Comparison of ENCODE assay signal across 23 cellular contexts in genomic region chr1:214923516-214923915, GRCh38.
"Had no signal": no experiment of that assay in that cellular context is flagged by ENCODE, and none has a peak within 500 bp of the region (broad histone marks: within the 10 kb centered on the region; RNA-seq: fewer than 3 reads in every experiment).

No MANE protein-coding gene starts in this region.

- H3K9me3 ChIP-seq: ascending aorta, colonic mucosa, lower lobe of right lung, ovary, right lobe of liver, suprapubic skin, transverse colon, uterus had no signal

- ATAC-seq: activated CD4-positive, CD25-positive, alpha-beta regulatory T cell treated with anti-CD3 and anti-CD28 coated beads, Interleukin-2, amount 50 U/mL, for 24 hours; activated CD8-positive, alpha-beta T cell treated with anti-CD3 and anti-CD28 coated beads, Interleukin-2, amount 10 ng/mL, durations not matched to agents 7 days and 5 days; left colon; lower lobe of right lung; naive thymus-derived CD8-positive, alpha-beta T cell; right lobe of liver; stimulated activated naive CD8-positive, alpha-beta T cell treated with anti-CD3 and anti-CD28 coated beads, Interleukin-15, amount 100 ng/mL, for 72 hours had no signal

- H3K27me3 ChIP-seq: ascending aorta, colonic mucosa, ovary, right lobe of liver, suprapubic skin, transverse colon, uterus had no signal

- DNase-seq: activated CD4-positive, alpha-beta T cell treated with anti-CD3 and anti-CD28 coated beads, Interleukin-2, amount 10 ng/mL, durations not matched to agents 7 days and 5 days; activated CD8-positive, alpha-beta T cell treated with anti-CD3 and anti-CD28 coated beads, Interleukin-2, amount 10 ng/mL, durations not matched to agents 7 days and 5 days; activated effector memory CD4-positive, alpha-beta T cell treated with Interleukin-2 at 50 U/mL for 16 hours; activated naive CD4-positive, alpha-beta T cell treated with anti-CD3 and anti-CD28 coated beads, Interleukin-2, amount 50 U/mL, for 16 hours; activated T-cell treated with anti-CD3 and anti-CD28 coated beads, Interleukin-2, amount 50 U/mL, for 24 hours; colonic mucosa; hypothalamus; islet precursor cell; left colon; lower lobe of right lung; naive thymus-derived CD8-positive, alpha-beta T cell; ovary; right lobe of liver; small intestine; stimulated activated CD4-positive, alpha-beta T cell treated with anti-CD3 and anti-CD28 coated beads, Interleukin-15, amount 100 ng/mL, for 24 hours; stimulated activated CD4-positive, alpha-beta T cell treated with anti-CD3 and anti-CD28 coated beads, Interleukin-2, amount 100 ng/mL, for 48 hours; stimulated activated naive CD8-positive, alpha-beta T cell treated with anti-CD3 and anti-CD28 coated beads, Interleukin-15, amount 100 ng/mL, for 72 hours; transverse colon; uterus had no signal

- FAIRE-seq: frontal cortex, small intestine had no signal

- H3K4me3 ChIP-seq: ascending aorta, colonic mucosa, lower lobe of right lung, ovary, right lobe of liver, suprapubic skin, transverse colon, uterus had no signal

- H3K27ac ChIP-seq: ascending aorta, colonic mucosa, lower lobe of right lung, ovary, right lobe of liver, suprapubic skin, transverse colon, uterus had no signal

- H3K36me3 ChIP-seq: ascending aorta, colonic mucosa, lower lobe of right lung, ovary, right lobe of liver, suprapubic skin, transverse colon, uterus had no signal

- H3K4me1 ChIP-seq: ascending aorta, colonic mucosa, lower lobe of right lung, suprapubic skin, transverse colon, uterus had no signal
